Comparison of ENCODE assay signal across 8 cellular contexts in the genomic region with DNA sequence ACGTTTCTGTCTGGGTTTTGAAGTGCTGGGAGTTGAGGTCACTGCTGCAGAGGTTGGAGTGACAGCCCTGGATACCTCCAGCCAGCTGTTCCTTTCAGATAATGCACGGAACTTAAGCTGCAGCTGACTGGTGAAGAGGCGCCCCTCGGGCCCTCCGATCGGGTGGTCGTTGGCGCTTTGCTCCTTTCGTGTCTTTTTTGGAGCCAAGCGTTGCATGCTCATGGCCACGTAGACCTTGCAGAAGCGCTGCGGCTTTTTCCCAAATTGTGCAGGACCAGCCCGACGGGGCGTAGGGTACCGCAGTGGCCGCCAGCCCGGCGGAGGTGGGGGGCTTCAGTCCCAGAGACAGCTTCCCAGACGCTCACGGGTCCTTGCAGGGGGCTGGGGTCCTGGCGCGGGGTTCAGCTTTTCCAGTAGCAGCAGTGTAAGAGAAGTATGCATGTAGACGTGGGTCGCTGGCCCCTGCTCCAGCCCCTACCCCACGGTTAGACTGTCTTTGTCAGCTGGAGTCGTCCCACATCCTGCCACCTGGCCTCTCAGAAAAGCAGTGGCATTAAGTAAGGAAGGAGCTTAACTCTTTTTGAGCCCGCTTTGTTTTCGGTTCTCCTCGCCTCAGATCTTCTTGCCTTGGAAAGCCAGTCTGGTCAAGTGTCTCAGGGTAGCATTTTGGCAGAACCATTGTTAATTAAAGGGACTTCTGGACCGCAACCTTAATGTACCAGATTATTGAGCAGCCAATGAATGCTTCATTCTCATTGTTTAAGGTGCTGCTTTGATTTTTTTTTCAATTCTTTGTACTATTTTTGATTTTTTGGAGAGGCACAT. TPM values are rescaled to one million over a fixed set of nuclear protein-coding genes. Genes with fewer than 3 reads are reported as not detected.
A peak's percentile ranks its signal among the peaks of the same experiment; 100 is the strongest.
DNase-seq lines count a peak whose midpoint lies in the region; ATAC-seq, FAIRE-seq and TF ChIP-seq lines count a peak whose summit lies in the region.

No MANE protein-coding gene starts in this region.

- peak; percentile 61 for DNase-seq in GM06990 (ENCODE audit: extremely low read depth, insufficient read length)
- peak in 1 of 2 experiments; percentile 32 for DNase-seq in PC-9
- peak in 3 of 4 experiments; percentile 46 to 80 (median 66) for DNase-seq in K562 (ENCODE audit: extremely low read depth in 1 of 4, low spot score in 3 of 4)
- peak; percentile 45 for DNase-seq in stimulated activated CD4-positive, alpha-beta T cell treated with anti-CD3 and anti-CD28 coated beads, Interleukin-4, amount 100 ng/mL, for 1 hour
- no peak for DNase-seq in OCI-M2 (lab: John Stamatoyannopoulos, UW; ENCODE audit: unreplicated experiment)
- no peak for DNase-seq in DMS114 treated with DMSO at 0.1 percent for 48 hours (lab: John Stamatoyannopoulos, UW; ENCODE audit: unreplicated experiment)

- intact Hi-C loops in PC-9 (cut with micrococcal nuclease; ENCODE audit: unreplicated experiment) (loop anchor here (2.0 to 5.0 kb wide), 6 partner anchors 35 to 239 kb away; a partner anchor contains a TSS), K562 (cut with micrococcal nuclease) (loop anchor here (1.0 to 5.0 kb wide), 5 partner anchors 68 to 239 kb away; a partner anchor contains a TSS)

- TF ChIP-seq EP300 in K562 (IDR thresholded peaks at IDR 0.05; ENCODE audit: low read length), result peak; percentile 49; the same call in 1 of the 2 replicates

- peaks cover 53% of the 10 kb centered on the region for H3K79me2 ChIP-seq in PC-9 (ENCODE audit: low read depth)
- H3K79me2 ChIP-seq in K562 (ENCODE audit: control insufficient read depth, insufficient read depth, low read length), result peaks cover 31% of the 10 kb centered on the region

- peaks cover 11% of the 10 kb centered on the region; the same call in 1 of the 2 replicates for H3F3A ChIP-seq in PC-9 (ENCODE audit: insufficient read depth, low read depth)

- TF ChIP-seq CTCF in GM06990 (IDR thresholded peaks at IDR 0.05; ENCODE audit: insufficient read depth, low read length, poor library complexity, severe bottlenecking), result no peak
- no peak for TF ChIP-seq CTCF in PC-9 (conservative IDR thresholded peaks at IDR 0.05)
- no peak for TF ChIP-seq CTCF in K562 (IDR thresholded peaks at IDR 0.05 in 2 of 3, conservative IDR thresholded peaks at IDR 0.05 in 1 of 3; ENCODE audit: insufficient read depth in 2 of 3, low read depth in 1 of 3, low read length in 3 of 3)

- TF ChIP-seq RAD21 in K562 (CRISPR knock-in tag; conservative IDR thresholded peaks at IDR 0.05 in 1 of 2, IDR thresholded peaks at IDR 0.05 in 1 of 2), result no peak

- H3K27me3 ChIP-seq in GM06990 (replicated peaks; ENCODE audit: control insufficient read depth, insufficient read depth, low read length) (no peaks in the 10 kb centered on the region), PC-9 (ENCODE audit: insufficient read depth, low read depth) (no peaks in the 10 kb centered on the region), K562 (ENCODE audit: control insufficient read depth in 2 of 2, insufficient read depth in 2 of 2, low read length in 2 of 2) (no peaks in the 10 kb centered on the region), iPS-20b (ENCODE audit: insufficient read depth, low read length) (peaks cover 23% of the 10 kb centered on the region)

- H3K9me2 ChIP-seq in PC-9 (ENCODE audit: insufficient read depth), result no peaks in the 10 kb centered on the region

- H3K4me3 ChIP-seq in GM06990 (replicated peaks; ENCODE audit: low read depth, low read length) (peak overlapping the region; percentile 95), PC-9 (peak overlapping the region; percentile 76), K562 (peak overlapping the region; percentile 63), iPS-20b (ENCODE audit: low read length) (peak overlapping the region; percentile 89)

- CTCF ChIA-PET in PC-9 (lab: Charles Lee), result interaction anchor here (0.6 to 1.2 kb wide), 4 partner anchors 56 to 137 kb away, joined by 3 to 5 read pairs (median 4); no protein-coding TSS in a partner anchor
- CTCF ChIA-PET in K562 (lab: Yijun Ruan, JAX; ENCODE audit: low intra/inter-chr PET ratio), result interaction anchor here (0.8 to 2.9 kb wide), 5 partner anchors 68 to 163 kb away, joined by 3 to 13 read pairs (median 8); no protein-coding TSS in a partner anchor

- H3K9ac ChIP-seq in K562 (ENCODE audit: insufficient read depth in 1 of 2, low read depth in 2 of 2, low read length in 2 of 2), result peak overlapping the region; percentile 68 to 94; a peak in 3 of 4 replicates
- H3K9ac ChIP-seq in iPS-20b (ENCODE audit: low read depth, low read length), result peak overlapping the region; percentile 64; the same call in 1 of the 2 replicates

- no peaks in the 10 kb centered on the region for H4K20me1 ChIP-seq in PC-9 (ENCODE audit: insufficient read depth)
- no peaks in the 10 kb centered on the region for H4K20me1 ChIP-seq in K562 (replicated peaks; ENCODE audit: control insufficient read depth, insufficient read depth, low read length)

- in situ Hi-C loops in K562 (cut with MboI), result loop anchor here (5.0 kb wide), 3 partner anchors 71 to 161 kb away; no protein-coding TSS in a partner anchor

- H3K27ac ChIP-seq in PC-9 (peak overlapping the region; percentile 69), K562 (ENCODE audit: extremely low read depth, low read depth, low read length) (peak overlapping the region; percentile 69; the same call in 2 of the 3 replicates), iPS-20b (ENCODE audit: low read length) (no peak overlapping the region)

- peak; percentile 4 for ATAC-seq in HG02763 (IDR thresholded peaks at IDR 0.05; ENCODE audit: unreplicated experiment)
- ATAC-seq in K562, result peak; percentile 34

- FAIRE-seq in K562 (lab: Jason Lieb, UNC), result peak; percentile 62

- POLR2A ChIA-PET in PC-9 (lab: Charles Lee; ENCODE audit: unreplicated experiment), result interaction anchor here (0.5 to 0.6 kb wide), 2 partner anchors 163 to 1719 kb away, joined by 3 to 4 read pairs; no protein-coding TSS in a partner anchor
- POLR2A ChIA-PET in K562 (lab: Yijun Ruan, JAX), result interaction anchor here (0.6 to 6.8 kb wide), 7 partner anchors 12 to 160 kb away, joined by 3 to 61 read pairs (median 4); no protein-coding TSS in a partner anchor

- WGBS in K562 (ENCODE audit: insufficient coverage, low coverage, missing lambda C conversion rate), result 7% methylated on average over 32 of the region's 32 CpGs

- no peaks in the 10 kb centered on the region for H3K9me1 ChIP-seq in K562 (ENCODE audit: control insufficient read depth, insufficient read depth, low read length)

- TF ChIP-seq POLR2A in K562 (conservative IDR thresholded peaks at IDR 0.05), result no peak

- H3K36me3 ChIP-seq in GM06990 (ENCODE audit: control insufficient read depth, insufficient read depth, low read length) (peaks cover 5% of the 10 kb centered on the region; the same call in 1 of the 2 replicates), PC-9 (ENCODE audit: low read depth) (peaks cover 6% of the 10 kb centered on the region; the same call in 1 of the 2 replicates), K562 (ENCODE audit: control insufficient read depth, insufficient read depth, low read length) (peaks cover 17% of the 10 kb centered on the region; the same call in 2 of the 3 replicates), iPS-20b (ENCODE audit: insufficient read depth, low read depth, low read length) (peaks cover 6% of the 10 kb centered on the region; the same call in 1 of the 2 replicates)

- peak overlapping the region; percentile 96 for H3K4me2 ChIP-seq in PC-9
- H3K4me2 ChIP-seq in K562 (ENCODE audit: insufficient read depth, low read length), result peak overlapping the region; percentile 82

- H2AFZ ChIP-seq in PC-9 (peak overlapping the region; percentile 83), K562 (ENCODE audit: low read depth, low read length) (peak overlapping the region; percentile 88)

- no peaks in the 10 kb centered on the region for H3K9me3 ChIP-seq in PC-9 (ENCODE audit: insufficient read depth, low read depth)
- no peaks in the 10 kb centered on the region for H3K9me3 ChIP-seq in K562 (replicated peaks; ENCODE audit: control insufficient read depth, insufficient read depth, low read depth, low read length)
- no peaks in the 10 kb centered on the region for H3K9me3 ChIP-seq in iPS-20b (ENCODE audit: insufficient read depth, low read depth, low read length)

- H3K4me1 ChIP-seq in PC-9 (replicated peaks; ENCODE audit: insufficient read depth) (peaks cover 67% of the 10 kb centered on the region), K562 (replicated peaks in 1 of 2; ENCODE audit: control insufficient read depth in 2 of 2, insufficient read depth in 2 of 2, low read length in 2 of 2) (peaks cover 34 to 58% of the 10 kb centered on the region in 2 experiments), iPS-20b (ENCODE audit: insufficient read depth, low read length) (peaks cover 23% of the 10 kb centered on the region)

- BruUV-seq in PC-9 (replicated peaks; lab: Mats Ljungman, UMichigan), result no TSS peak
- no TSS peak for BruUV-seq in K562 (replicated peaks; lab: Mats Ljungman, UMichigan)

TF ChIP-seq in K562, 482 proteins besides CTCF, POLR2A, EP300 and RAD21 (continues in another document):
- no peak for TF ChIP-seq FOXA1 (IDR thresholded peaks at IDR 0.05; ENCODE audit: borderline replicate concordance)

RNA-seq across cellular contexts. Expression of a gene that starts 0.8 kb away (rescaled TPM):
- total RNA-seq in PC-9 (2021), result 7.2 and 7.8 TPM in 2 replicates
- 14.3 and 18.6 TPM in 2 replicates for total RNA-seq in K562 (2011; cell fraction: chromatin; rRNA removed; ENCODE audit: low replicate concordance)
- 8.0 and 9.1 TPM in 2 replicates for total RNA-seq in K562 (2011; cell fraction: nucleolus; rRNA removed)
- 10.2 and 11.3 TPM in 2 replicates for total RNA-seq in K562 (2011; cell fraction: nucleoplasm; rRNA removed)
- 5.9 and 6.2 TPM in 2 replicates for total RNA-seq in K562 (2014; rRNA removed)
- 6.5 and 6.9 TPM in 2 replicates for total RNA-seq in K562 (2014; rRNA removed; fragmentation: Illumina TruSeq; extraction: Trizol)
- total RNA-seq in K562 (2015; rRNA removed; fragmentation: Illumina TruSeq; extraction: Trizol), result 4.6 TPM in 2 replicates
- total RNA-seq in K562 (2021), result 12.5 and 17.0 TPM in 2 replicates
- polyA plus RNA-seq in K562 (2011; rRNA removed), result 6.4 and 11.8 TPM in 2 replicates
- 2.5 and 5.0 TPM in 2 replicates for polyA plus RNA-seq in K562 (2011; cell fraction: cytosol; rRNA removed)
- polyA plus RNA-seq in K562 (2011; cell fraction: nucleus; rRNA removed), result 21.1 and 33.6 TPM in 2 replicates
- polyA plus RNA-seq in K562 (2012), result 5.7 and 26.6 TPM in 2 replicates
- 9.8 and 11.5 TPM in 2 replicates for polyA plus RNA-seq in K562 (2014; fragmentation: Illumina TruSeq; extraction: Trizol)
- 1 to 10 TPM in 1 of 2 experiments, under 1 TPM in 1; 0.79 to 1.3 TPM for polyA plus RNA-seq in K562 (2014; fragmentation: Nextera tagmentation; extraction: Ambion mirVana)
- 9.2 and 9.5 TPM in 2 replicates for polyA plus RNA-seq in K562 (2014; rRNA removed)
- 5.4 and 11.3 TPM in 2 replicates for polyA minus RNA-seq in K562 (2011; rRNA and poly(A)+ RNA removed)
- polyA minus RNA-seq in K562 (2011; cell fraction: cytosol; rRNA and poly(A)+ RNA removed), result 2.9 and 4.6 TPM in 2 replicates
- 6.7 and 20.5 TPM in 2 replicates for polyA minus RNA-seq in K562 (2011; cell fraction: nucleus; rRNA and poly(A)+ RNA removed)

Comparison
In these comparisons a context has a peak if more than half of its experiments do, and no peak if none do; other contexts are left out.
1. DNase-seq: peak in GM06990 (single experiment), K562 (3 of 4) and stimulated activated CD4-positive, alpha-beta T cell treated with anti-CD3 and anti-CD28 coated beads, Interleukin-4, amount 100 ng/mL, for 1 hour (single experiment); none in OCI-M2 (single experiment) and DMS114 treated with DMSO at 0.1 percent for 48 hours (single experiment).
2. Peak in every context shown above with its lines, with median percentiles within 50 percentile points of each other: H3K4me3 ChIP-seq.